ENCODE assay signal across 9 cellular contexts in the genomic region with DNA sequence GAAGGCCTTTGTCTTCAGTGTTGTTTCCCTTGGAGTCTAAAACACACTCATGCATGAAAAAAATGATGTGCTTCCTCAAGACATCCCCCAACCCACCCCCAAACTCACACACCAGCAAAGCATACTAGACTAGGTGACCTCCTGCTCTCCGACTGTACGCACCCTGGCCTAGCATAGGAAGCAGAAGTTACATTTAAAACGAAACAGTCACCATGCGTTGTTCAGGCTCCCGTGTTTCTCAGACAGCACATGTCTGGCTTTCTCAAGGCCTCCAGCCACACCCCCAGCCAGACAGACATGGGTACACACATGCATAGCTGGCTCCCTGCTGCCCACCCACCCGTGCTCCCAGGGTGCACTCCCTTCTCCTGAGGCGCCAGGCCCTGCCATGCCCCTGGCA. TPM values are rescaled to one million over a fixed set of nuclear protein-coding genes. Genes with fewer than 3 reads are reported as not detected.
DNase-seq lines count a peak whose midpoint lies in the region; ATAC-seq and TF ChIP-seq lines count a peak whose summit lies in the region.
"Had no signal": no experiment of that assay in that cellular context is flagged by ENCODE, and none has a peak within 500 bp of the region (broad histone marks: within the 10 kb centered on the region; RNA-seq: fewer than 3 reads in every experiment).

No MANE protein-coding gene starts in this region.

- no peaks in the 10 kb centered on the region for H3K4me1 ChIP-seq in MM.1S (ENCODE audit: low read length)

- H3K27ac ChIP-seq in caudate nucleus (ENCODE audit: low read depth, low read length) (peak overlapping the region; percentile 46), MM.1S (ENCODE audit: low read length) (no peak overlapping the region)

- CTCF ChIA-PET in activated CD8-positive, alpha-beta T cell treated with anti-CD3 and anti-CD28 coated beads for 36 hours (lab: Charles Lee): interaction anchor here (2.9 kb wide), 1 partner anchor 52 kb away, joined by 8 read pairs; no protein-coding TSS in a partner anchor
- CTCF ChIA-PET in activated CD8-positive, alpha-beta T cell treated with anti-CD3 and anti-CD28 coated beads, Interleukin-2, amount 10 ng/mL, durations not matched to agents 7 days and 5 days (lab: Charles Lee): no interaction called here

- no peak overlapping the region for H3K9ac ChIP-seq in MM.1S (ENCODE audit: low read length)

- TF ChIP-seq CTCF in activated CD8-positive, alpha-beta T cell treated with anti-CD3 and anti-CD28 coated beads for 36 hours (IDR thresholded peaks at IDR 0.05): no peak
- no peak for TF ChIP-seq CTCF in MM.1S (IDR thresholded peaks at IDR 0.05; ENCODE audit: low read length)

- no peaks in the 10 kb centered on the region for H3F3A ChIP-seq in MM.1S (ENCODE audit: insufficient read depth, low read length)

- no peaks in the 10 kb centered on the region for H3K36me3 ChIP-seq in MM.1S (replicated peaks; ENCODE audit: insufficient read depth, low read length)

- H3K9me2 ChIP-seq in MM.1S (replicated peaks; ENCODE audit: insufficient read depth, low read length): no peaks in the 10 kb centered on the region

- ATAC-seq in activated CD8-positive, alpha-beta T cell treated with anti-CD3 and anti-CD28 coated beads for 36 hours: no peak
- no peak for ATAC-seq in activated CD8-positive, alpha-beta T cell treated with anti-CD3 and anti-CD28 coated beads, Interleukin-2, amount 10 ng/mL, durations not matched to agents 7 days and 5 days
- ATAC-seq in HG03175 (IDR thresholded peaks at IDR 0.05; ENCODE audit: unreplicated experiment): peak; percentile 74
- ATAC-seq in stimulated activated memory B cell treated with anti-CD40 and anti-IgM and Interleukin-4, amounts not matched to agents 10 μg/mL and 1 μg/mL and 100 μg/mL, for 72 hours: peak; percentile 93

- H3K4me3 Mint-ChIP-seq in activated CD8-positive, alpha-beta T cell treated with anti-CD3 and anti-CD28 coated beads for 36 hours: no peak overlapping the region
- H3K4me3 Mint-ChIP-seq in activated CD8-positive, alpha-beta T cell treated with anti-CD3 and anti-CD28 coated beads, Interleukin-2, amount 10 ng/mL, durations not matched to agents 7 days and 5 days: no peak overlapping the region
- H3K4me3 Mint-ChIP-seq in stimulated activated memory B cell treated with anti-CD40 and anti-IgM and Interleukin-4, amounts not matched to agents 10 μg/mL and 1 μg/mL and 100 μg/mL, for 72 hours: no peak overlapping the region

- no peaks in the 10 kb centered on the region for H3K27me3 ChIP-seq in MM.1S (replicated peaks; ENCODE audit: insufficient read depth, low read length)

- no peaks in the 10 kb centered on the region for H3K79me2 ChIP-seq in MM.1S (ENCODE audit: low read length)

- no peak overlapping the region for H3K4me2 ChIP-seq in MM.1S (ENCODE audit: low read depth, low read length)

- H3K9me3 Mint-ChIP-seq in activated CD8-positive, alpha-beta T cell treated with anti-CD3 and anti-CD28 coated beads for 36 hours: no peaks in the 10 kb centered on the region
- no peaks in the 10 kb centered on the region for H3K9me3 Mint-ChIP-seq in activated CD8-positive, alpha-beta T cell treated with anti-CD3 and anti-CD28 coated beads, Interleukin-2, amount 10 ng/mL, durations not matched to agents 7 days and 5 days (ENCODE audit: insufficient read depth)
- H3K9me3 Mint-ChIP-seq in stimulated activated memory B cell treated with anti-CD40 and anti-IgM and Interleukin-4, amounts not matched to agents 10 μg/mL and 1 μg/mL and 100 μg/mL, for 72 hours: no peaks in the 10 kb centered on the region

- no peaks in the 10 kb centered on the region for H4K20me1 ChIP-seq in MM.1S (ENCODE audit: insufficient read depth, low read length)

- peak overlapping the region; percentile 76 for H3K27ac Mint-ChIP-seq in activated CD8-positive, alpha-beta T cell treated with anti-CD3 and anti-CD28 coated beads for 36 hours
- no peak overlapping the region for H3K27ac Mint-ChIP-seq in activated CD8-positive, alpha-beta T cell treated with anti-CD3 and anti-CD28 coated beads, Interleukin-2, amount 10 ng/mL, durations not matched to agents 7 days and 5 days
- peak overlapping the region; percentile 83 for H3K27ac Mint-ChIP-seq in stimulated activated memory B cell treated with anti-CD40 and anti-IgM and Interleukin-4, amounts not matched to agents 10 μg/mL and 1 μg/mL and 100 μg/mL, for 72 hours

- intact Hi-C loops in activated CD8-positive, alpha-beta T cell treated with anti-CD3 and anti-CD28 coated beads for 36 hours (cut with micrococcal nuclease): no loop called here

- no peak for DNase-seq in activated CD8-positive, alpha-beta T cell treated with anti-CD3 and anti-CD28 coated beads for 36 hours
- DNase-seq in activated CD8-positive, alpha-beta T cell treated with anti-CD3 and anti-CD28 coated beads, Interleukin-2, amount 10 ng/mL, durations not matched to agents 7 days and 5 days: no peak
- DNase-seq in caudate nucleus (lab: John Stamatoyannopoulos, UW) (peak in 10 of 61 donors; percentile 7 to 41 (median 27)), MM.1S (no peak), HT-29 (ENCODE audit: low spot score) (no peak), NCI-H226 (no peak)
- DNase-seq: amniotic stem cell had no signal

- H3K36me3 Mint-ChIP-seq in activated CD8-positive, alpha-beta T cell treated with anti-CD3 and anti-CD28 coated beads for 36 hours (ENCODE audit: low read depth): peaks cover 21% of the 10 kb centered on the region
- peaks cover 49% of the 10 kb centered on the region for H3K36me3 Mint-ChIP-seq in activated CD8-positive, alpha-beta T cell treated with anti-CD3 and anti-CD28 coated beads, Interleukin-2, amount 10 ng/mL, durations not matched to agents 7 days and 5 days (ENCODE audit: low read depth)
- H3K36me3 Mint-ChIP-seq in stimulated activated memory B cell treated with anti-CD40 and anti-IgM and Interleukin-4, amounts not matched to agents 10 μg/mL and 1 μg/mL and 100 μg/mL, for 72 hours: peaks cover 17% of the 10 kb centered on the region

- no peak overlapping the region for H3K4me3 ChIP-seq in MM.1S (ENCODE audit: low read length)

- H3K4me1 Mint-ChIP-seq in activated CD8-positive, alpha-beta T cell treated with anti-CD3 and anti-CD28 coated beads for 36 hours (ENCODE audit: low read depth): peaks cover 63% of the 10 kb centered on the region
- peaks cover 40% of the 10 kb centered on the region for H3K4me1 Mint-ChIP-seq in activated CD8-positive, alpha-beta T cell treated with anti-CD3 and anti-CD28 coated beads, Interleukin-2, amount 10 ng/mL, durations not matched to agents 7 days and 5 days (ENCODE audit: low read depth)
- peaks cover 32% of the 10 kb centered on the region for H3K4me1 Mint-ChIP-seq in stimulated activated memory B cell treated with anti-CD40 and anti-IgM and Interleukin-4, amounts not matched to agents 10 μg/mL and 1 μg/mL and 100 μg/mL, for 72 hours

- no peaks in the 10 kb centered on the region for H3K27me3 Mint-ChIP-seq in activated CD8-positive, alpha-beta T cell treated with anti-CD3 and anti-CD28 coated beads for 36 hours
- no peaks in the 10 kb centered on the region for H3K27me3 Mint-ChIP-seq in activated CD8-positive, alpha-beta T cell treated with anti-CD3 and anti-CD28 coated beads, Interleukin-2, amount 10 ng/mL, durations not matched to agents 7 days and 5 days (ENCODE audit: low read depth)
- H3K27me3 Mint-ChIP-seq in stimulated activated memory B cell treated with anti-CD40 and anti-IgM and Interleukin-4, amounts not matched to agents 10 μg/mL and 1 μg/mL and 100 μg/mL, for 72 hours: no peaks in the 10 kb centered on the region

- H2AFZ ChIP-seq in MM.1S (ENCODE audit: low read length): no peak overlapping the region

- POLR2A ChIA-PET in activated CD8-positive, alpha-beta T cell treated with anti-CD3 and anti-CD28 coated beads for 36 hours (lab: Charles Lee): interaction anchor here (0.7 to 1.0 kb wide), 4 partner anchors 16 to 62 kb away, joined by 3 to 4 read pairs (median 4); no protein-coding TSS in a partner anchor
- POLR2A ChIA-PET in activated CD8-positive, alpha-beta T cell treated with anti-CD3 and anti-CD28 coated beads, Interleukin-2, amount 10 ng/mL, durations not matched to agents 7 days and 5 days (lab: Charles Lee): no interaction called here

- no peaks in the 10 kb centered on the region for H3K9me3 ChIP-seq in MM.1S (replicated peaks; ENCODE audit: insufficient read depth, low read length)

RNA-seq across cellular contexts. Expression of a gene that starts 28.7 kb away (rescaled TPM):
- total RNA-seq in activated CD8-positive, alpha-beta T cell treated with anti-CD3 and anti-CD28 coated beads for 36 hours: not detected
- not detected for total RNA-seq in activated CD8-positive, alpha-beta T cell treated with anti-CD3 and anti-CD28 coated beads, Interleukin-2, amount 10 ng/mL, durations not matched to agents 7 days and 5 days
- total RNA-seq in HT-29 (2014; rRNA removed; shearing (Covaris generic)): 0.61 TPM in 1 of 2 replicates, not detected in the other

Comparison
In these comparisons a context has a peak if more than half of its experiments do, and no peak if none do; other contexts are left out.
1. ATAC-seq: peak in HG03175 (single experiment) and stimulated activated memory B cell treated with anti-CD40 and anti-IgM and Interleukin-4, amounts not matched to agents 10 μg/mL and 1 μg/mL and 100 μg/mL, for 72 hours (single experiment); none in activated CD8-positive, alpha-beta T cell treated with anti-CD3 and anti-CD28 coated beads for 36 hours (single experiment) and activated CD8-positive, alpha-beta T cell treated with anti-CD3 and anti-CD28 coated beads, Interleukin-2, amount 10 ng/mL, durations not matched to agents 7 days and 5 days (single experiment).